Comparison of ENCODE assay signal across 8 cellular contexts in genomic region chr7:2554654-2555053, GRCh38. TPM values are rescaled to one million over a fixed set of nuclear protein-coding genes. Genes with fewer than 3 reads are reported as not detected.
DNase-seq lines count a peak whose midpoint lies in the region; ATAC-seq lines count a peak whose summit lies in the region.

No MANE protein-coding gene starts in this region.

- H3K4me1 Mint-ChIP-seq in CD4-positive, alpha-beta memory T cell: peaks cover 18 to 50% (median 30%) of the 10 kb centered on the region in 4 donors
- peaks cover 48% of the 10 kb centered on the region for H3K4me1 Mint-ChIP-seq in dendritic cell treated with granulocyte-macrophage colony-stimulating factor and Interleukin-4, amounts not matched to agents 40 ng/mL and 50 ng/mL, for 4 days (ENCODE audit: low read depth)
- peaks cover 8 to 51% (median 39%) of the 10 kb centered on the region in 4 donors for H3K4me1 Mint-ChIP-seq in naive thymus-derived CD8-positive, alpha-beta T cell

- H3K27ac ChIP-seq in CD4-positive, alpha-beta memory T cell (ENCODE audit: low read depth, low read length): peak overlapping the region; percentile 97
- peak overlapping the region; percentile 99 for H3K27ac ChIP-seq in KOPT-K1 (ENCODE audit: low read depth, low read length, poor library complexity, severe bottlenecking)

- H3K4me3 ChIP-seq in CD4-positive, alpha-beta memory T cell (ENCODE audit: low read length in 2 of 2): peak overlapping the region; percentile 52 to 82

- peak overlapping the region; percentile 79 to 90 (median 86) for H3K4me3 Mint-ChIP-seq in CD4-positive, alpha-beta memory T cell
- peak overlapping the region; percentile 86 for H3K4me3 Mint-ChIP-seq in dendritic cell treated with granulocyte-macrophage colony-stimulating factor and Interleukin-4, amounts not matched to agents 40 ng/mL and 50 ng/mL, for 4 days
- peak overlapping the region; percentile 81 to 95 (median 87) for H3K4me3 Mint-ChIP-seq in naive thymus-derived CD8-positive, alpha-beta T cell

- POLR2A ChIA-PET in CD4-positive, alpha-beta memory T cell (lab: Charles Lee; ENCODE audit: partially characterized antibody): interaction anchor here (0.8 to 1.5 kb wide), 3 partner anchors 24 to 43 kb away, joined by 3 to 6 read pairs (median 6); no protein-coding TSS in a partner anchor
- POLR2A ChIA-PET in naive thymus-derived CD8-positive, alpha-beta T cell (lab: Charles Lee): interaction anchor here (0.6 to 3.3 kb wide), 7 partner anchors 9 to 100 kb away, joined by 3 to 16 read pairs (median 6); no protein-coding TSS in a partner anchor

- peaks cover 5 to 6% of the 10 kb centered on the region in 2 donors for H3K36me3 Mint-ChIP-seq in CD4-positive, alpha-beta memory T cell
- H3K36me3 Mint-ChIP-seq in dendritic cell treated with granulocyte-macrophage colony-stimulating factor and Interleukin-4, amounts not matched to agents 40 ng/mL and 50 ng/mL, for 4 days (ENCODE audit: low read depth): peaks cover 49% of the 10 kb centered on the region
- peaks cover 0 to 28% (median 4%) of the 10 kb centered on the region in 3 donors for H3K36me3 Mint-ChIP-seq in naive thymus-derived CD8-positive, alpha-beta T cell

- no peaks in the 10 kb centered on the region for H3K27me3 Mint-ChIP-seq in CD4-positive, alpha-beta memory T cell
- no peaks in the 10 kb centered on the region for H3K27me3 Mint-ChIP-seq in dendritic cell treated with granulocyte-macrophage colony-stimulating factor and Interleukin-4, amounts not matched to agents 40 ng/mL and 50 ng/mL, for 4 days
- H3K27me3 Mint-ChIP-seq in naive thymus-derived CD8-positive, alpha-beta T cell: no peaks in the 10 kb centered on the region

- no peak for ATAC-seq in naive thymus-derived CD8-positive, alpha-beta T cell
- ATAC-seq in HG03354 (IDR thresholded peaks at IDR 0.05; ENCODE audit: poor library complexity, severe bottlenecking, unreplicated experiment): no peak
- no peak for ATAC-seq in GM21360 (IDR thresholded peaks at IDR 0.05; ENCODE audit: unreplicated experiment)

- H3K9me3 Mint-ChIP-seq in CD4-positive, alpha-beta memory T cell: no peaks in the 10 kb centered on the region
- no peaks in the 10 kb centered on the region for H3K9me3 Mint-ChIP-seq in dendritic cell treated with granulocyte-macrophage colony-stimulating factor and Interleukin-4, amounts not matched to agents 40 ng/mL and 50 ng/mL, for 4 days
- H3K9me3 Mint-ChIP-seq in naive thymus-derived CD8-positive, alpha-beta T cell: no peaks in the 10 kb centered on the region

- DNase-seq in CD4-positive, alpha-beta memory T cell: no peak
- no peak for DNase-seq in naive thymus-derived CD8-positive, alpha-beta T cell
- DNase-seq in NCI-H146 (lab: John Stamatoyannopoulos, UW) (no peak), foreskin melanocyte (no peak)

- CTCF ChIA-PET in CD4-positive, alpha-beta memory T cell (lab: Charles Lee; ENCODE audit: partially characterized antibody): interaction anchor here (1.4 kb wide), 1 partner anchor 58 kb away, joined by 3 read pairs; no protein-coding TSS in a partner anchor

- intact Hi-C loops in CD4-positive, alpha-beta memory T cell (cut with micrococcal nuclease): loop anchor here (1.0 to 5.0 kb wide), 8 partner anchors 24 to 290 kb away; partner anchors contain the start of genes CHST12, GNA12, GRIFIN and LFNG
- intact Hi-C loops in dendritic cell treated with granulocyte-macrophage colony-stimulating factor and Interleukin-4, amounts not matched to agents 40 ng/mL and 50 ng/mL, for 4 days (cut with micrococcal nuclease): loop anchor here (5.0 kb wide), 3 partner anchors 32 to 88 kb away; partner anchors contain the start of gene GRIFIN

- H3K4me1 ChIP-seq in CD4-positive, alpha-beta memory T cell (ENCODE audit: insufficient read depth, low read length): peaks cover 42% of the 10 kb centered on the region

- H3K9me3 ChIP-seq in CD4-positive, alpha-beta memory T cell (ENCODE audit: control insufficient read depth in 1 of 2, low read length in 2 of 2): no peaks in the 10 kb centered on the region
- no peaks in the 10 kb centered on the region for H3K9me3 ChIP-seq in KOPT-K1 (ENCODE audit: insufficient read depth, low read length, poor library complexity, severe bottlenecking)

- H3K27me3 ChIP-seq in CD4-positive, alpha-beta memory T cell (ENCODE audit: insufficient read depth, low read length): no peaks in the 10 kb centered on the region

- H3K36me3 ChIP-seq in CD4-positive, alpha-beta memory T cell (ENCODE audit: insufficient read depth, low read length): peaks cover 1% of the 10 kb centered on the region
- H3K36me3 ChIP-seq in KOPT-K1 (ENCODE audit: insufficient read depth, low read length): peaks cover 36% of the 10 kb centered on the region

- peak overlapping the region; percentile 50 to 90 (median 82) for H3K27ac Mint-ChIP-seq in CD4-positive, alpha-beta memory T cell
- H3K27ac Mint-ChIP-seq in dendritic cell treated with granulocyte-macrophage colony-stimulating factor and Interleukin-4, amounts not matched to agents 40 ng/mL and 50 ng/mL, for 4 days: peak overlapping the region; percentile 97
- H3K27ac Mint-ChIP-seq in naive thymus-derived CD8-positive, alpha-beta T cell: peak overlapping the region in 9 of 10 donors; percentile 78 to 95 (median 87)

RNA-seq across cellular contexts. Expression of gene BRAT1, which starts 0.7 kb away (rescaled TPM):
- total RNA-seq in CD4-positive, alpha-beta memory T cell: 10 to 100 TPM; 37.0 to 41.4 TPM
- 10 to 100 TPM; 24.2 to 42.4 TPM for polyA plus RNA-seq in CD4-positive, alpha-beta memory T cell
- 10 to 100 TPM; 32.2 to 32.4 TPM for total RNA-seq in naive thymus-derived CD8-positive, alpha-beta T cell
- polyA plus RNA-seq in naive thymus-derived CD8-positive, alpha-beta T cell: 10 to 100 TPM; 21.0 to 43.6 (median 25.4) TPM

RNA-seq across cellular contexts. Expression of gene IQCE, which starts 4.1 kb away (rescaled TPM):
- total RNA-seq in CD4-positive, alpha-beta memory T cell: 1 to 10 TPM; 8.2 to 9.4 TPM
- polyA plus RNA-seq in CD4-positive, alpha-beta memory T cell: 1 to 10 TPM in 1 of 2 donors, under 1 TPM in 1; 0.81 to 3.7 TPM
- 1 to 10 TPM; 6.6 to 8.9 TPM for total RNA-seq in naive thymus-derived CD8-positive, alpha-beta T cell
- 1 to 10 TPM in 2 of 3 donors, under 1 TPM in 1; 0.77 to 2.2 (median 2.0) TPM for polyA plus RNA-seq in naive thymus-derived CD8-positive, alpha-beta T cell

RNA-seq across cellular contexts. Expression of gene LFNG, which starts 35.1 kb away (rescaled TPM):
- 100 to 1,000 TPM; 125 to 127 TPM for total RNA-seq in CD4-positive, alpha-beta memory T cell
- polyA plus RNA-seq in CD4-positive, alpha-beta memory T cell: 1 to 10 TPM in 1 of 2 donors, under 1 TPM in 1; 0.09 to 4.1 TPM
- total RNA-seq in naive thymus-derived CD8-positive, alpha-beta T cell: 100 to 1,000 TPM; 151 to 153 TPM
- polyA plus RNA-seq in naive thymus-derived CD8-positive, alpha-beta T cell: 1 to 10 TPM in 2 of 3 donors, under 1 TPM in 1; 0.54 to 3.0 (median 1.6) TPM
